ENCODE assay signal across 1 cellular context in the genomic region with DNA sequence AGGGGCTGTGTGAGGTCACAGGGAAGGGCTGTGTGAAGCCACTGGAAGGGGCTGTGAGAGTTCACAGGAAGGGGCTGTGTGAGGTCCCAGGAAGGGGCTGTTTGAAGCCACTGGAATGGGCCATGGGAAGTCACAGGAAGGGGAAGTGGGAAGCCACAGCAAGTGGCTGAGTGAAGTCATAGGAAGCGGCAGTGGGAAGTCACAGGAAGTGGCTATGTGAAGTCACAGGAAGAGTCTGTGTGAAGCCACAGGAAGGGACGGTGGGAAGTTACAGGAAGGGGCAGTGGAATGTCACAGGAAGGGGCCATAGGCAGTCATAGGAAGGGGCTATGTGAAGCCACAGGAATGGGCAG.
TF ChIP-seq lines count a peak whose summit lies in the region.

No MANE protein-coding gene starts in this region.

TF ChIP-seq in H1, 55 proteins besides CTCF, POLR2A, EP300 and RAD21 (continued from another document):
- TF ChIP-seq JUN (IDR thresholded peaks at IDR 0.05; ENCODE audit: low read depth, low read length): no peak
- TF ChIP-seq SRF (IDR thresholded peaks at IDR 0.05; ENCODE audit: low read depth, low read length): no peak
- TF ChIP-seq EZH2 (IDR thresholded peaks at IDR 0.05; ENCODE audit: low read depth, low read length, severe bottlenecking): no peak
- TF ChIP-seq HDAC6 (IDR thresholded peaks at IDR 0.05; ENCODE audit: low read depth, low read length): no peak
- TF ChIP-seq SIRT6 (IDR thresholded peaks at IDR 0.05; ENCODE audit: low read length): no peak
- TF ChIP-seq EGR1 (IDR thresholded peaks at IDR 0.05; ENCODE audit: borderline replicate concordance, low read depth, low read length): no peak
- no peak for TF ChIP-seq SP4 (IDR thresholded peaks at IDR 0.05; ENCODE audit: low read length)
- no peak for TF ChIP-seq ASH2L (IDR thresholded peaks at IDR 0.05; ENCODE audit: low read length)
